15 cellular contexts compared by ENCODE assay signal in genomic region chr10:131802156-131802915, GRCh38.
DNase-seq lines count a peak whose midpoint lies in the region; ATAC-seq, FAIRE-seq and TF ChIP-seq lines count a peak whose summit lies in the region.
"Had no signal": no experiment of that assay in that cellular context is flagged by ENCODE, and none has a peak within 500 bp of the region (broad histone marks: within the 10 kb centered on the region; RNA-seq: fewer than 3 reads in every experiment).

No MANE protein-coding gene starts in this region.

- no peak for TF ChIP-seq RAD21 in H1 (IDR thresholded peaks at IDR 0.05 in 1 of 2, conservative IDR thresholded peaks at IDR 0.05 in 1 of 2; ENCODE audit: low read depth in 2 of 2, low read length in 2 of 2)

- H3K79me1 ChIP-seq in H1 (ENCODE audit: low read depth, low read length) (no peaks in the 10 kb centered on the region), neuronal stem cell (ENCODE audit: low read depth, low read length) (no peaks in the 10 kb centered on the region)

- 94% methylated on average over 15 of the region's 16 CpGs; no CpG with 5 or more reads in 1 of the 2 experiments for WGBS in H1 (ENCODE audit: extremely low coverage in 1 of 2, insufficient coverage in 1 of 2, insufficient read length in 1 of 2, insufficient replicate concordance in 2 of 2, low coverage in 1 of 2, low lambda C conversion rate in 2 of 2, missing lambda C conversion rate in 1 of 2), 2 experiments
- no CpG with 5 or more reads among the region's 16 CpGs for WGBS in neuronal stem cell (ENCODE audit: extremely low coverage in 2 of 2, insufficient read length in 2 of 2, insufficient replicate concordance in 1 of 2), 2 donors

- no peak for TF ChIP-seq POLR2A in H1 (IDR thresholded peaks at IDR 0.05; ENCODE audit: control extremely low read depth in 1 of 2, low read depth in 2 of 2, low read length in 2 of 2)

- CTCF ChIA-PET in H1 (lab: Charles Lee; ENCODE audit: partially characterized antibody), result interaction anchor here (2.4 kb wide), 1 partner anchor 15 kb away, joined by 7 read pairs; no protein-coding TSS in a partner anchor

- no peak overlapping the region for H2BK12ac ChIP-seq in H1 (ENCODE audit: low read depth, low read length)
- H2BK12ac ChIP-seq in neuronal stem cell (ENCODE audit: low read length), result no peak overlapping the region

- H2AFZ ChIP-seq in H1 (ENCODE audit: low read length) (no peak overlapping the region), neuronal stem cell (ENCODE audit: low read length) (no peak overlapping the region)

- no peak overlapping the region for H4K91ac ChIP-seq in H1 (replicated peaks; ENCODE audit: insufficient read length, low read length)
- H4K91ac ChIP-seq in neuronal stem cell (ENCODE audit: low read depth, low read length, poor library complexity), result no peak overlapping the region

- H3K9me3 ChIP-seq in H1 (ENCODE audit: insufficient read depth in 2 of 2, low read depth in 1 of 2, low read length in 1 of 2) (peaks cover 10 to 13% of the 10 kb centered on the region in 2 experiments), neuronal stem cell (replicated peaks in 1 of 2; ENCODE audit: control insufficient read depth in 2 of 2, insufficient read depth in 1 of 2, low read depth in 1 of 2, low read length in 2 of 2) (peaks cover 2 to 10% of the 10 kb centered on the region in 2 donors)

- peaks cover 0 to 5% (median 1%) of the 10 kb centered on the region in 4 experiments; a peak in 3 of 7 replicates for H3K4me1 ChIP-seq in H1 (replicated peaks in 1 of 4; ENCODE audit: control insufficient read depth in 3 of 4, insufficient read depth in 4 of 4, low read length in 3 of 4)
- no peaks in the 10 kb centered on the region for H3K4me1 ChIP-seq in neuronal stem cell (ENCODE audit: control insufficient read depth in 2 of 2, insufficient read depth in 1 of 2, low read depth in 1 of 2, low read length in 2 of 2)

- H3K27me3 ChIP-seq in H1 (replicated peaks in 1 of 4; ENCODE audit: control insufficient read depth in 3 of 4, extremely low read depth in 1 of 4, insufficient read depth in 3 of 4, low read length in 3 of 4) (no peaks in the 10 kb centered on the region; a peak in 1 of 7 replicates), neuronal stem cell (ENCODE audit: control insufficient read depth in 3 of 3, insufficient read depth in 3 of 3, low read depth in 1 of 3, low read length in 3 of 3) (peaks cover 0 to 15% (median 0%) of the 10 kb centered on the region in 3 experiments)
- H3K27me3 ChIP-seq: BLaER1 treated with 17β-estradiol and CSF1 and Interleukin-3, amounts not matched to agents 10 nM and 100 nM had no signal

- TF ChIP-seq CTCF in H1 (IDR thresholded peaks at IDR 0.05; ENCODE audit: control extremely low read depth in 1 of 3, insufficient read depth in 1 of 3, low read depth in 1 of 3, low read length in 3 of 3) (no peak), type B pancreatic cell (conservative IDR thresholded peaks at IDR 0.05) (no peak)

- peaks cover 8% of the 10 kb centered on the region for H3K27me3 Mint-ChIP-seq in type B pancreatic cell

- H3K23ac ChIP-seq in H1 (ENCODE audit: insufficient read length) (no peak overlapping the region), neuronal stem cell (ENCODE audit: low read depth, low read length, poor library complexity) (no peak overlapping the region)

- no peak for ATAC-seq in left lobe of liver

- no peak overlapping the region for H3K27ac Mint-ChIP-seq in type B pancreatic cell
- H3K27ac Mint-ChIP-seq: CD4-positive, CD25-positive, alpha-beta regulatory T cell; HFFc6 had no signal

- no peaks in the 10 kb centered on the region for H3K79me2 ChIP-seq in H1 (ENCODE audit: control insufficient read depth in 1 of 2, insufficient read depth in 2 of 2, low read length in 2 of 2)

- H4K20me1 ChIP-seq in H1 (replicated peaks in 1 of 2; ENCODE audit: control insufficient read depth in 1 of 2, insufficient read depth in 2 of 2, low read length in 2 of 2), result no peaks in the 10 kb centered on the region

- H3K36me3 ChIP-seq in H1 (ENCODE audit: control insufficient read depth in 2 of 4, insufficient read depth in 4 of 4, low read length in 3 of 4) (no peaks in the 10 kb centered on the region), neuronal stem cell (replicated peaks in 1 of 2; ENCODE audit: control insufficient read depth in 2 of 2, insufficient read depth in 2 of 2, low read length in 2 of 2) (no peaks in the 10 kb centered on the region)
- H3K36me3 ChIP-seq: BLaER1 treated with 17β-estradiol and CSF1 and Interleukin-3, amounts not matched to agents 10 nM and 100 nM had no signal

- peak overlapping the region; percentile 78; the same call in 1 of the 2 replicates for H4K8ac ChIP-seq in H1 (ENCODE audit: extremely low read depth, insufficient read depth, low read length)
- H4K8ac ChIP-seq in neuronal stem cell (ENCODE audit: low read depth, low read length), result no peak overlapping the region

- H3K4me3 ChIP-seq in H1 (ENCODE audit: extremely low read depth in 1 of 4, insufficient read depth in 2 of 4, low read depth in 3 of 4, low read length in 4 of 4) (no peak overlapping the region), neuronal stem cell (ENCODE audit: low read length in 2 of 2) (no peak overlapping the region)
- H3K4me3 ChIP-seq: BLaER1 treated with 17β-estradiol and CSF1 and Interleukin-3, amounts not matched to agents 10 nM and 100 nM had no signal

- in situ Hi-C loops in ACHN (cut with HindIII; ENCODE audit: low pct_ligation_motif_present, low pct_unique_long_range_greater_than_20kb, low sequenced_read_pairs), result no loop called here

- H3K9ac ChIP-seq in H1 (replicated peaks in 1 of 4; ENCODE audit: extremely low read depth in 1 of 4, low read depth in 3 of 4, low read length in 3 of 4) (no peak overlapping the region), neuronal stem cell (ENCODE audit: low read depth, low read length, poor library complexity) (no peak overlapping the region)
- H3K9ac ChIP-seq: BLaER1 treated with 17β-estradiol and CSF1 and Interleukin-3, amounts not matched to agents 10 nM and 100 nM had no signal

- no peak overlapping the region for H3K18ac ChIP-seq in H1 (ENCODE audit: extremely low read depth, low read length)
- no peak overlapping the region for H3K18ac ChIP-seq in neuronal stem cell (ENCODE audit: low read length)

- H2BK15ac ChIP-seq in H1 (ENCODE audit: low read length), result no peak overlapping the region
- no peak overlapping the region for H2BK15ac ChIP-seq in neuronal stem cell (ENCODE audit: low read length)

- H4K5ac ChIP-seq in H1 (ENCODE audit: insufficient read length, low read depth, low read length), result no peak overlapping the region

- H2BK120ac ChIP-seq in H1 (replicated peaks; ENCODE audit: low read depth, low read length) (no peak overlapping the region), neuronal stem cell (ENCODE audit: low read depth, low read length) (no peak overlapping the region)

- DNase-seq in activated effector memory CD4-positive, alpha-beta T cell treated with anti-CD3 and anti-CD28 coated beads, Interleukin-2, amount 50 U/mL, for 16 hours, result peak; percentile 31
- DNase-seq in activated effector memory CD4-positive, alpha-beta T cell treated with Interleukin-2 at 50 U/mL for 16 hours, result no peak
- DNase-seq in H1 (ENCODE audit: low read depth in 1 of 2, low spot score in 2 of 2), result no peak
- no peak for DNase-seq in neuronal stem cell (ENCODE audit: low spot score)
- DNase-seq in type B pancreatic cell (ENCODE audit: extremely low spot score, unreplicated experiment), result peak; percentile 25
- DNase-seq in ACHN, result no peak
- DNase-seq in left lobe of liver (ENCODE audit: low spot score), result no peak
- DNase-seq: 8988T; CD4-positive, CD25-positive, alpha-beta regulatory T cell; DMS53; GF-D8; HCEC 1CT; HFFc6 had no signal

- H2AK5ac ChIP-seq in H1 (ENCODE audit: low read depth, low read length) (no peak overlapping the region), neuronal stem cell (ENCODE audit: low read depth, low read length) (peak overlapping the region; percentile 51)

- H2BK20ac ChIP-seq in H1 (ENCODE audit: low read length), result no peak overlapping the region

- POLR2A ChIA-PET in H1 (lab: Charles Lee; ENCODE audit: partially characterized antibody), result no interaction called here

- H3K4me1 Mint-ChIP-seq in type B pancreatic cell (ENCODE audit: unreplicated experiment), result peaks cover 10% of the 10 kb centered on the region
- H3K4me1 Mint-ChIP-seq: CD4-positive, CD25-positive, alpha-beta regulatory T cell had no signal

- no peak for TF ChIP-seq EP300 in H1 (IDR thresholded peaks at IDR 0.05; ENCODE audit: borderline replicate concordance in 1 of 2, low read depth in 2 of 2, low read length in 2 of 2)

- no peak overlapping the region for H3K14ac ChIP-seq in H1 (ENCODE audit: insufficient read length)
- H3K14ac ChIP-seq in neuronal stem cell (ENCODE audit: low read length), result no peak overlapping the region

- H2BK5ac ChIP-seq in H1 (ENCODE audit: low read depth, low read length) (no peak overlapping the region), neuronal stem cell (ENCODE audit: low read length) (no peak overlapping the region)

- H3K4me3 Mint-ChIP-seq in type B pancreatic cell, result no peak overlapping the region
- H3K4me3 Mint-ChIP-seq: CD4-positive, CD25-positive, alpha-beta regulatory T cell; HFFc6 had no signal

- FAIRE-seq in H1 (lab: Jason Lieb, UNC), result no peak
- FAIRE-seq: GM19239 had no signal

- H3K56ac ChIP-seq in H1 (replicated peaks; ENCODE audit: insufficient read length, low read depth, low read length), result no peak overlapping the region

- no peaks in the 10 kb centered on the region for H3K9me3 Mint-ChIP-seq in type B pancreatic cell

- H3K4me2 ChIP-seq in H1 (ENCODE audit: insufficient read depth in 1 of 2, low read depth in 2 of 2, low read length in 2 of 2), result no peak overlapping the region
- H3K4me2 ChIP-seq in neuronal stem cell (ENCODE audit: insufficient read depth, low read length, poor library complexity, severe bottlenecking), result no peak overlapping the region
- H3K4me2 ChIP-seq: BLaER1 treated with 17β-estradiol and CSF1 and Interleukin-3, amounts not matched to agents 10 nM and 100 nM had no signal

- H3K36me3 Mint-ChIP-seq in type B pancreatic cell, result no peaks in the 10 kb centered on the region

- no peak overlapping the region for H3K4ac ChIP-seq in H1 (replicated peaks; ENCODE audit: insufficient read length, low read depth, low read length)
- H3K4ac ChIP-seq in neuronal stem cell (ENCODE audit: low read length), result no peak overlapping the region

- H3K27ac ChIP-seq in H1 (ENCODE audit: low read depth, low read length) (no peak overlapping the region), neuronal stem cell (replicated peaks; ENCODE audit: low read length) (no peak overlapping the region)
- H3K27ac ChIP-seq: BLaER1 treated with 17β-estradiol and CSF1 and Interleukin-3, amounts not matched to agents 10 nM and 100 nM had no signal

- no peaks in the 10 kb centered on the region for H3K23me2 ChIP-seq in H1 (ENCODE audit: low read depth, low read length)

TF ChIP-seq in H1, 55 proteins besides CTCF, POLR2A, EP300 and RAD21 (continues in another document):
- no peak for TF ChIP-seq JUN (IDR thresholded peaks at IDR 0.05; ENCODE audit: low read depth, low read length)
- no peak for TF ChIP-seq JUND (IDR thresholded peaks at IDR 0.05; ENCODE audit: low read length)

Comparison
In these comparisons a context has a peak if more than half of its experiments do, and no peak if none do; other contexts are left out.
1. DNase-seq: peak in activated effector memory CD4-positive, alpha-beta T cell treated with anti-CD3 and anti-CD28 coated beads, Interleukin-2, amount 50 U/mL, for 16 hours (single experiment) and type B pancreatic cell (single experiment); none in activated effector memory CD4-positive, alpha-beta T cell treated with Interleukin-2 at 50 U/mL for 16 hours (single experiment), H1 (0 of 2), neuronal stem cell (single experiment), ACHN (single experiment) and left lobe of liver (single experiment).